In the genomic region with DNA sequence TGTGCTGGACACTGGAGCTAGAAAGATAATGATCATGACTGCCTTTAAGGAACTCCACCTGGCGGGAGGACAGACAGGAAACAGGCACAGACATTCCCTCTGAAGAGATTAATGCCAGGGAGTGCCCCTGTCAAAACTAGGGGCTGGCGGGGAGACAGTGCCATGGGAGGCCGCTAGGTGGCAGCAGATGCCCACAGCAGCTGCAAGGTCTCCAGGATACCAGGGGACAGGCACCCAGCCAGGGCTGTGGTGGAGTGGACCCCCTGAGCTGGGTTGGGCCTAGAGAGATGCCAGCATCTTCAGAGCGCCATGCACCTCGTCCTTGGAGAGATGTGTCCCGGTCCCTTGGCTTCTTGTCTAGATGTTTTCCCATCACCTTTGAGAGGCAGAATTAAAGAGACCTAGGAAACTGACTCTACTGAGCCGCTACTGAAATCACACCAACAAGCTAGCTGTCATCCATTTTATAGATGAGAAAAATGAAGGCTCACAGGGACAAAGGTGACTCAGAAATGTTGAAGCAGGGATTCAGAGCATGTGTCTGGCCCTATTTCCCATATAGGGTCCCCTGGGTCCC, we compare ENCODE assay signal across 9 cellular contexts. TPM values are rescaled to one million over a fixed set of nuclear protein-coding genes. Genes with fewer than 3 reads are reported as not detected.
DNase-seq lines count a peak whose midpoint lies in the region; ATAC-seq, FAIRE-seq and TF ChIP-seq lines count a peak whose summit lies in the region.
"Had no signal": no experiment of that assay in that cellular context is flagged by ENCODE, and none has a peak within 500 bp of the region (broad histone marks: within the 10 kb centered on the region; RNA-seq: fewer than 3 reads in every experiment).

No MANE protein-coding gene starts in this region.

- no peak overlapping the region for H3K4ac ChIP-seq in trophoblast cell (ENCODE audit: low read depth, low read length)

- WGBS in trophoblast cell (ENCODE audit: extremely low coverage, insufficient coverage, insufficient read length), result no CpG with 5 or more reads among the region's 7 CpGs
- 11% methylated on average over 6 to 7 of the region's 7 CpGs for WGBS in upper lobe of left lung, 2 donors

- H3K27ac ChIP-seq in A673 (ENCODE audit: low read depth, low read length, poor library complexity, severe bottlenecking), result no peak overlapping the region
- no peak overlapping the region for H3K27ac ChIP-seq in trophoblast cell (ENCODE audit: low read depth, low read length)
- H3K27ac ChIP-seq in upper lobe of left lung, result no peak overlapping the region
- H3K27ac ChIP-seq: skin epidermis had no signal

- no peak for TF ChIP-seq POLR2A in upper lobe of left lung (IDR thresholded peaks at IDR 0.05)

- CTCF ChIA-PET in A673 (lab: Charles Lee), result interaction anchor here (0.6 to 1.9 kb wide), 8 partner anchors 9 to 291 kb away, joined by 3 to 12 read pairs (median 5); no protein-coding TSS in a partner anchor

- intact Hi-C loops in A673 (cut with micrococcal nuclease; ENCODE audit: unreplicated experiment), result loop anchor here (1.0 to 2.0 kb wide), 4 partner anchors 45 to 338 kb away; a partner anchor contains a TSS

- no peak overlapping the region for H3K27ac Mint-ChIP-seq in glutamatergic neuron (ENCODE audit: unreplicated experiment)

- H4K91ac ChIP-seq in trophoblast cell (ENCODE audit: low read depth, low read length), result no peak overlapping the region

- H3K4me2 ChIP-seq in trophoblast cell (ENCODE audit: low read length), result no peak overlapping the region

- TF ChIP-seq CTCF in A673 (conservative IDR thresholded peaks at IDR 0.05; ENCODE audit: low read depth, low read length) (peak; percentile 99), glutamatergic neuron (IDR thresholded peaks at IDR 0.05; ENCODE audit: partially characterized antibody, unreplicated experiment) (peak; percentile 98), upper lobe of left lung (IDR thresholded peaks at IDR 0.05) (peak; percentile 93 to 99 (median 96))

- POLR2A ChIA-PET in A673 (lab: Charles Lee; ENCODE audit: low non-redundant PET), result interaction anchor here (0.5 kb wide), 1 partner anchor 19 kb away, joined by 14 read pairs; no protein-coding TSS in a partner anchor

- H2BK12ac ChIP-seq in trophoblast cell (ENCODE audit: low read length), result no peak overlapping the region

- ATAC-seq in SK-N-SH treated with all-trans-retinoic acid at 6 μM for 48 hours, result peak; percentile 98
- peak; percentile 91 to 93 for ATAC-seq in upper lobe of left lung (ENCODE audit: low FRiP score in 2 of 2)

- H3K9me3 ChIP-seq in A673 (ENCODE audit: low read depth, low read length, poor library complexity, severe bottlenecking) (no peaks in the 10 kb centered on the region), trophoblast cell (ENCODE audit: insufficient read depth, low read depth, low read length) (peaks cover 2% of the 10 kb centered on the region), upper lobe of left lung (no peaks in the 10 kb centered on the region)

- no peak for TF ChIP-seq EP300 in upper lobe of left lung (IDR thresholded peaks at IDR 0.05)

- peak; percentile 85 for DNase-seq in A673 (ENCODE audit: low spot score)
- DNase-seq in GM19239 (ENCODE audit: insufficient read length, low spot score), result peak; percentile 82
- DNase-seq in NCI-H1105 treated with DMSO at 0.1 percent for 48 hours (lab: John Stamatoyannopoulos, UW), result peak; percentile 80
- DNase-seq in activated naive CD4-positive, alpha-beta T cell treated with Interleukin-2 at 50 U/mL for 16 hours, result peak; percentile 83
- peak; percentile 91 for DNase-seq in glutamatergic neuron
- peak; percentile 85 to 89 for DNase-seq in trophoblast cell
- peak; percentile 84 to 92 for DNase-seq in upper lobe of left lung

- H3K4me1 ChIP-seq in A673 (ENCODE audit: insufficient read depth, low read length, poor library complexity, severe bottlenecking) (peaks cover 3% of the 10 kb centered on the region), trophoblast cell (ENCODE audit: control insufficient read depth in 1 of 2, insufficient read depth in 2 of 2, low read length in 2 of 2) (no peaks in the 10 kb centered on the region), upper lobe of left lung (peaks cover 0 to 6% (median 3%) of the 10 kb centered on the region in 4 donors)

- H3K4me1 Mint-ChIP-seq in glutamatergic neuron (ENCODE audit: low read depth, unreplicated experiment), result no peaks in the 10 kb centered on the region

- no peak overlapping the region for H2AFZ ChIP-seq in trophoblast cell (ENCODE audit: insufficient read depth, low read length, poor library complexity)

- no TSS peak for BruUV-seq in A673 (replicated peaks; lab: Mats Ljungman, UMichigan)

- H3K79me2 ChIP-seq in trophoblast cell (ENCODE audit: control insufficient read depth, insufficient read depth, low read length, poor library complexity), result no peaks in the 10 kb centered on the region

- no peak overlapping the region for H3K4me3 ChIP-seq in A673 (ENCODE audit: low read depth, low read length, poor library complexity, severe bottlenecking)
- H3K4me3 ChIP-seq in trophoblast cell (ENCODE audit: low read depth, low read length), result no peak overlapping the region
- H3K4me3 ChIP-seq in upper lobe of left lung, result no peak overlapping the region
- H3K4me3 ChIP-seq: skin epidermis had no signal

- H3K18ac ChIP-seq in trophoblast cell (ENCODE audit: low read length), result no peak overlapping the region

- no peaks in the 10 kb centered on the region for H3K36me3 ChIP-seq in A673 (ENCODE audit: insufficient read depth, low read length, poor library complexity, severe bottlenecking)
- H3K36me3 ChIP-seq in trophoblast cell (ENCODE audit: control insufficient read depth in 1 of 2, insufficient read depth in 2 of 2, low read length in 2 of 2), result no peaks in the 10 kb centered on the region
- no peaks in the 10 kb centered on the region for H3K36me3 ChIP-seq in upper lobe of left lung

- no peak overlapping the region for H4K12ac ChIP-seq in trophoblast cell (ENCODE audit: low read depth, low read length)

- peak; percentile 78 for FAIRE-seq in GM19239 (lab: Jason Lieb, UNC)

- H3K4me3 Mint-ChIP-seq in glutamatergic neuron (ENCODE audit: unreplicated experiment), result peak overlapping the region; percentile 23

- H3K9ac ChIP-seq in trophoblast cell (ENCODE audit: low read length), result no peak overlapping the region

- H2BK5ac ChIP-seq in trophoblast cell (ENCODE audit: low read depth, low read length, poor library complexity), result no peak overlapping the region

- peaks cover 6% of the 10 kb centered on the region for H3K27me3 Mint-ChIP-seq in glutamatergic neuron (ENCODE audit: unreplicated experiment)

- no peak overlapping the region for H3K14ac ChIP-seq in trophoblast cell (ENCODE audit: low read length)

- H3K23ac ChIP-seq in trophoblast cell (ENCODE audit: low read length), result no peak overlapping the region

- H2BK120ac ChIP-seq in trophoblast cell (ENCODE audit: insufficient read depth, low read length, poor library complexity), result no peak overlapping the region

- no peaks in the 10 kb centered on the region for H3K79me1 ChIP-seq in trophoblast cell (ENCODE audit: low read length)

- H2AK5ac ChIP-seq in trophoblast cell (ENCODE audit: low read length), result no peak overlapping the region

- no peaks in the 10 kb centered on the region for H3K9me3 Mint-ChIP-seq in glutamatergic neuron (ENCODE audit: unreplicated experiment)

- H3K27me3 ChIP-seq in A673 (replicated peaks; ENCODE audit: insufficient read depth, low read depth, low read length, poor library complexity), result no peaks in the 10 kb centered on the region
- no peaks in the 10 kb centered on the region for H3K27me3 ChIP-seq in trophoblast cell (ENCODE audit: insufficient read depth, low read length)
- no peaks in the 10 kb centered on the region for H3K27me3 ChIP-seq in upper lobe of left lung

- H4K8ac ChIP-seq in trophoblast cell (ENCODE audit: low read depth, low read length), result no peak overlapping the region

- no peaks in the 10 kb centered on the region for H3K36me3 Mint-ChIP-seq in glutamatergic neuron (ENCODE audit: unreplicated experiment)

TF ChIP-seq in SK-N-SH treated with all-trans-retinoic acid at 6 μM for 48 hours, 23 proteins besides CTCF, POLR2A, EP300 and RAD21:
- no peak for TF ChIP-seq ZNF8 (CRISPR knock-in tag; IDR thresholded peaks at IDR 0.05)
- TF ChIP-seq, protein P1, sequence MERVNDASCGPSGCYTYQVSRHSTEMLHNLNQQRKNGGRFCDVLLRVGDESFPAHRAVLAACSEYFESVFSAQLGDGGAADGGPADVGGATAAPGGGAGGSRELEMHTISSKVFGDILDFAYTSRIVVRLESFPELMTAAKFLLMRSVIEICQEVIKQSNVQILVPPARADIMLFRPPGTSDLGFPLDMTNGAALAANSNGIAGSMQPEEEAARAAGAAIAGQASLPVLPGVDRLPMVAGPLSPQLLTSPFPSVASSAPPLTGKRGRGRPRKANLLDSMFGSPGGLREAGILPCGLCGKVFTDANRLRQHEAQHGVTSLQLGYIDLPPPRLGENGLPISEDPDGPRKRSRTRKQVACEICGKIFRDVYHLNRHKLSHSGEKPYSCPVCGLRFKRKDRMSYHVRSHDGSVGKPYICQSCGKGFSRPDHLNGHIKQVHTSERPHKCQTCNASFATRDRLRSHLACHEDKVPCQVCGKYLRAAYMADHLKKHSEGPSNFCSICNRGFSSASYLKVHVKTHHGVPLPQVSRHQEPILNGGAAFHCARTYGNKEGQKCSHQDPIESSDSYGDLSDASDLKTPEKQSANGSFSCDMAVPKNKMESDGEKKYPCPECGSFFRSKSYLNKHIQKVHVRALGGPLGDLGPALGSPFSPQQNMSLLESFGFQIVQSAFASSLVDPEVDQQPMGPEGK (CRISPR knock-in tag; IDR thresholded peaks at IDR 0.05; ENCODE audit: borderline replicate concordance), result no peak

RNA-seq across cellular contexts. Expression of a gene that starts 3.6 kb away (rescaled TPM):
- total RNA-seq in A673 (2021) (not detected in 2 replicates), glutamatergic neuron (ENCODE audit: unreplicated experiment) (not detected), upper lobe of left lung (under 1 TPM in 3 of 6 donors, not detected in 3; 0.64 to 0.76 (median 0.66) TPM)
- 0.04 TPM in 1 of 2 replicates, not detected in the other for polyA plus RNA-seq in trophoblast cell (2013)

RNA-seq across cellular contexts. Expression of a gene that starts 10.7 kb away (rescaled TPM):
- total RNA-seq in A673 (2021) (7.3 and 8.3 TPM in 2 replicates), glutamatergic neuron (ENCODE audit: unreplicated experiment) (5.0 TPM), upper lobe of left lung (1 to 10 TPM in 5 of 6 donors, not detected in 1; 3.2 to 8.9 (median 6.0) TPM)
- polyA plus RNA-seq in trophoblast cell (2013), result 7.7 and 8.1 TPM in 2 replicates

RNA-seq across cellular contexts. Expression of a gene that starts 33.7 kb away (rescaled TPM):
- not detected in 2 replicates for total RNA-seq in A673 (2021)
- total RNA-seq in glutamatergic neuron (ENCODE audit: unreplicated experiment), result not detected
- 0.08 TPM in 1 of 2 replicates, not detected in the other for polyA plus RNA-seq in trophoblast cell (2013)
- 1 to 10 TPM in 1 of 6 donors, under 1 TPM in 1, not detected in 4; 0.91 to 6.5 TPM for total RNA-seq in upper lobe of left lung

RNA-seq across cellular contexts. Expression of a gene that starts 51.2 kb away (rescaled TPM):
- total RNA-seq in A673 (2021) (not detected in 2 replicates), glutamatergic neuron (ENCODE audit: unreplicated experiment) (not detected), upper lobe of left lung (10 to 100 TPM in 3 of 6 donors, 1 to 10 TPM in 2, not detected in 1; 7.5 to 18.5 (median 10.1) TPM)
- polyA plus RNA-seq in trophoblast cell (2013), result 0.74 and 0.76 TPM in 2 replicates
